In genomic region chr20:39349240-39349639, GRCh38 we compare ENCODE assay signal across 38 cellular contexts.
"Had no signal": no experiment of that assay in that cellular context is flagged by ENCODE, and none has a peak within 500 bp of the region (broad histone marks: within the 10 kb centered on the region; RNA-seq: fewer than 3 reads in every experiment).

No MANE protein-coding gene starts in this region.

- DNase-seq: activated effector memory CD4-positive, alpha-beta T cell treated with anti-CD3 and anti-CD28 coated beads, Interleukin-2, amount 50 U/mL, for 16 hours; activated effector memory CD4-positive, alpha-beta T cell treated with Interleukin-2 at 50 U/mL for 16 hours; activated gamma-delta T cell; activated gamma-delta T cell treated with Interleukin-2 at 50 U/mL for 16 hours; activated naive CD4-positive, alpha-beta T cell; activated naive CD4-positive, alpha-beta T cell treated with anti-CD3 and anti-CD28 coated beads for 36 hours; activated naive CD4-positive, alpha-beta T cell treated with anti-CD3 and anti-CD28 coated beads, Interleukin-2, amount 10 ng/mL, durations not matched to agents 7 days and 5 days; activated naive CD4-positive, alpha-beta T cell treated with anti-CD3 and anti-CD28 coated beads, Interleukin-2, amount 50 U/mL, for 16 hours; activated naive CD4-positive, alpha-beta T cell treated with Interleukin-2 at 50 U/mL for 16 hours; activated naive CD8-positive, alpha-beta T cell treated with anti-CD3 and anti-CD28 coated beads for 36 hours; activated naive CD8-positive, alpha-beta T cell treated with anti-CD3 and anti-CD28 coated beads, Interleukin-2, amount 10 ng/mL, durations not matched to agents 7 days and 5 days; activated naive CD8-positive, alpha-beta T cell treated with anti-CD3 and anti-CD28 coated beads, Interleukin-2, amount 50 U/mL, for 24 hours; activated T-cell treated with anti-CD3 and anti-CD28 coated beads, Interleukin-2, amount 50 U/mL, for 1 hour; activated T-cell treated with anti-CD3 and anti-CD28 coated beads, Interleukin-2, amount 50 U/mL, for 24 hours; activated T-cell treated with anti-CD3 and anti-CD28 coated beads, Interleukin-2, amount 50 U/mL, for 4 hours; activated T-cell treated with anti-CD3 and anti-CD28 coated beads, Interleukin-2, amount 50 U/mL, for 48 hours; activated T-cell treated with anti-CD3 and anti-CD28 coated beads, Interleukin-2, amount 50 U/mL, for 72 hours; adrenal gland; amniotic stem cell; amygdala; anterior cingulate cortex; aorta; body of pancreas; brain microvascular endothelial cell; caudate nucleus; central memory CD4-positive, alpha-beta T cell; cerebellar nuclear complex had no signal

- H3K27me3 ChIP-seq: adrenal gland, ascending aorta, body of pancreas, brain microvascular endothelial cell, breast epithelium, cardiac muscle cell had no signal

- H3K4me3 Mint-ChIP-seq: activated naive CD4-positive, alpha-beta T cell treated with anti-CD3 and anti-CD28 coated beads for 36 hours; activated naive CD4-positive, alpha-beta T cell treated with anti-CD3 and anti-CD28 coated beads, Interleukin-2, amount 10 ng/mL, durations not matched to agents 7 days and 5 days; activated naive CD4-positive, alpha-beta T cell treated with anti-CD3 and anti-CD28 coated beads, Interleukin-2, amount 50 U/mL, for 24 hours; activated naive CD8-positive, alpha-beta T cell; activated naive CD8-positive, alpha-beta T cell treated with anti-CD3 and anti-CD28 coated beads for 36 hours; activated naive CD8-positive, alpha-beta T cell treated with anti-CD3 and anti-CD28 coated beads, Interleukin-2, amount 10 ng/mL, durations not matched to agents 7 days and 5 days; activated naive CD8-positive, alpha-beta T cell treated with anti-CD3 and anti-CD28 coated beads, Interleukin-2, amount 50 U/mL, for 24 hours; activated T-cell treated with anti-CD3 and anti-CD28 coated beads, Interleukin-2, amount 50 U/mL, for 24 hours; activated T-cell treated with anti-CD3 and anti-CD28 coated beads, Interleukin-2, amount 50 U/mL, for 4 hours; activated T-cell treated with anti-CD3 and anti-CD28 coated beads, Interleukin-2, amount 50 U/mL, for 72 hours; activated T-helper 1 cell treated with anti-CD3 and anti-CD28 coated beads, Interleukin-12 subunit alpha, Interleukin-12 subunit beta, Interleukin-2, Interleukin-4 antibody, amounts not matched to agents 30 ng/mL and 10 ng/mL and 1 ng/mL, durations not matched to agents 14 hours and 24 hours and 36 hours; activated T-helper 17 cell treated with anti-CD3 and anti-CD28 coated beads, Interleukin-2, amount 50 U/mL, for 72 hours; brain; central memory CD8-positive, alpha-beta T cell had no signal

- H3K4me1 ChIP-seq: adrenal gland, ascending aorta, body of pancreas, breast epithelium had no signal

- H3K27me3 Mint-ChIP-seq: activated naive CD4-positive, alpha-beta T cell treated with anti-CD3 and anti-CD28 coated beads, Interleukin-2, amount 10 ng/mL, durations not matched to agents 7 days and 5 days; activated naive CD8-positive, alpha-beta T cell treated with anti-CD3 and anti-CD28 coated beads for 36 hours; activated naive CD8-positive, alpha-beta T cell treated with anti-CD3 and anti-CD28 coated beads, Interleukin-2, amount 10 ng/mL, durations not matched to agents 7 days and 5 days; activated T-cell treated with anti-CD3 and anti-CD28 coated beads, Interleukin-2, amount 50 U/mL, for 24 hours; brain had no signal

- H3K4me1 Mint-ChIP-seq: activated naive CD4-positive, alpha-beta T cell treated with anti-CD3 and anti-CD28 coated beads, Interleukin-2, amount 10 ng/mL, durations not matched to agents 7 days and 5 days; activated naive CD4-positive, alpha-beta T cell treated with anti-CD3 and anti-CD28 coated beads, Interleukin-2, amount 50 U/mL, for 24 hours; activated naive CD8-positive, alpha-beta T cell treated with anti-CD3 and anti-CD28 coated beads for 36 hours; activated naive CD8-positive, alpha-beta T cell treated with anti-CD3 and anti-CD28 coated beads, Interleukin-2, amount 10 ng/mL, durations not matched to agents 7 days and 5 days; activated naive CD8-positive, alpha-beta T cell treated with anti-CD3 and anti-CD28 coated beads, Interleukin-2, amount 50 U/mL, for 24 hours; activated T-helper 17 cell treated with anti-CD3 and anti-CD28 coated beads, Interleukin-2, amount 50 U/mL, for 72 hours; brain; central memory CD8-positive, alpha-beta T cell had no signal

- H3K36me3 Mint-ChIP-seq: activated naive CD4-positive, alpha-beta T cell treated with anti-CD3 and anti-CD28 coated beads, Interleukin-2, amount 10 ng/mL, durations not matched to agents 7 days and 5 days; activated naive CD8-positive, alpha-beta T cell; activated naive CD8-positive, alpha-beta T cell treated with anti-CD3 and anti-CD28 coated beads, Interleukin-2, amount 10 ng/mL, durations not matched to agents 7 days and 5 days; brain had no signal

- H3K36me3 ChIP-seq: adrenal gland, ascending aorta, brain microvascular endothelial cell, breast epithelium, cardiac muscle cell had no signal

- H3K27ac ChIP-seq: adrenal gland, ascending aorta, body of pancreas, brain microvascular endothelial cell, breast epithelium, cardiac muscle cell had no signal

- H3K4me3 ChIP-seq: adrenal gland, ascending aorta, body of pancreas, breast epithelium, cardiac muscle cell had no signal

- H3K27ac Mint-ChIP-seq: activated naive CD4-positive, alpha-beta T cell treated with anti-CD3 and anti-CD28 coated beads for 36 hours; activated naive CD4-positive, alpha-beta T cell treated with anti-CD3 and anti-CD28 coated beads, Interleukin-2, amount 10 ng/mL, durations not matched to agents 7 days and 5 days; activated naive CD4-positive, alpha-beta T cell treated with anti-CD3 and anti-CD28 coated beads, Interleukin-2, amount 50 U/mL, for 24 hours; activated naive CD4-positive, alpha-beta T cell treated with anti-CD3 and anti-CD28 coated beads, Interleukin-2, amount 50 U/mL, for 72 hours; activated naive CD8-positive, alpha-beta T cell; activated naive CD8-positive, alpha-beta T cell treated with anti-CD3 and anti-CD28 coated beads for 36 hours; activated naive CD8-positive, alpha-beta T cell treated with anti-CD3 and anti-CD28 coated beads, Interleukin-2, amount 10 ng/mL, durations not matched to agents 7 days and 5 days; activated naive CD8-positive, alpha-beta T cell treated with anti-CD3 and anti-CD28 coated beads, Interleukin-2, amount 50 U/mL, for 24 hours; activated T-cell treated with anti-CD3 and anti-CD28 coated beads, Interleukin-2, amount 50 U/mL, for 24 hours; activated T-cell treated with anti-CD3 and anti-CD28 coated beads, Interleukin-2, amount 50 U/mL, for 72 hours; activated T-helper 1 cell treated with anti-CD3 and anti-CD28 coated beads, Interleukin-12 subunit alpha, Interleukin-12 subunit beta, Interleukin-2, Interleukin-4 antibody, amounts not matched to agents 30 ng/mL and 10 ng/mL and 1 ng/mL, durations not matched to agents 14 hours and 24 hours and 36 hours; activated T-helper 17 cell treated with anti-CD3 and anti-CD28 coated beads, Interleukin-2, amount 50 U/mL, for 72 hours; activated T-helper 2 cell treated with anti-CD3 and anti-CD28 coated beads, Interferon-gamma antibody, Interleukin-2, Interleukin-4, amounts not matched to agents 10 μg/mL and 5 μg/mL and 100 μg/mL, durations not matched to agents 14 hours and 24 hours and 36 hours; brain had no signal
